In the genomic region with DNA sequence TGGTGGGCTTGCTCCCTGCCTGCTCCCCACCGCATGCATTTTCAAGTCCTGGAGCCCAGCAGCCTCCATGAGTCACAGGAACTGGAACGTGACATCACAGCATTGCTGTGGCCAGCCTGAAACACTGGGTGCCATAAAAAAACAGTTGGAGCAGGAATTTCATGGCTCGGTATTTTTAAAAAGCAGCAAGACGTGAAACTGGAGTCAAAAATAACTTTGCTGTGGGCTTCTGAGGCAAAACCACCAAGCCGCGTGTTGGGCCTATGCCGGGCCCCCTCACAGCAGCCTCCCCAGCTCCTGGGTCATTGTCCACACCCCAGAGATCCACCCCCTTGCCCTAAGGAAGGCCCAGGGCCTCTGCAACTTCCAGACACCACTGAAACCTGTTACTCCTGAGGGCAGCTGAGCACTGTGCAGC, we compare ENCODE assay signal across 1 cellular context.
TF ChIP-seq lines count a peak whose summit lies in the region.

No MANE protein-coding gene starts in this region.

TF ChIP-seq in GM23338, 12 proteins besides CTCF, POLR2A, EP300 and RAD21 (continued from another document):
- no peak for TF ChIP-seq ZNF462 (CRISPR knock-in tag; IDR thresholded peaks at IDR 0.05)
- TF ChIP-seq CREB1 (CRISPR knock-in tag; IDR thresholded peaks at IDR 0.05; ENCODE audit: low read depth), result no peak
- no peak for TF ChIP-seq EZH2phosphoT487 (IDR thresholded peaks at IDR 0.05; ENCODE audit: unreplicated experiment)
- TF ChIP-seq ZNF114 (CRISPR knock-in tag; IDR thresholded peaks at IDR 0.05), result no peak
- TF ChIP-seq NANOG (IDR thresholded peaks at IDR 0.05; ENCODE audit: borderline replicate concordance), result no peak
- TF ChIP-seq, protein P1, sequence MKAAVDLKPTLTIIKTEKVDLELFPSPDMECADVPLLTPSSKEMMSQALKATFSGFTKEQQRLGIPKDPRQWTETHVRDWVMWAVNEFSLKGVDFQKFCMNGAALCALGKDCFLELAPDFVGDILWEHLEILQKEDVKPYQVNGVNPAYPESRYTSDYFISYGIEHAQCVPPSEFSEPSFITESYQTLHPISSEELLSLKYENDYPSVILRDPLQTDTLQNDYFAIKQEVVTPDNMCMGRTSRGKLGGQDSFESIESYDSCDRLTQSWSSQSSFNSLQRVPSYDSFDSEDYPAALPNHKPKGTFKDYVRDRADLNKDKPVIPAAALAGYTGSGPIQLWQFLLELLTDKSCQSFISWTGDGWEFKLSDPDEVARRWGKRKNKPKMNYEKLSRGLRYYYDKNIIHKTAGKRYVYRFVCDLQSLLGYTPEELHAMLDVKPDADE (IDR thresholded peaks at IDR 0.05), result no peak
- TF ChIP-seq POLR2AphosphoS5 (IDR thresholded peaks at IDR 0.05; ENCODE audit: low read depth), result no peak
- TF ChIP-seq STAT1 (IDR thresholded peaks at IDR 0.05; ENCODE audit: unreplicated experiment), result no peak
- no peak for TF ChIP-seq JUNB (IDR thresholded peaks at IDR 0.05; ENCODE audit: unreplicated experiment)
